ENCODE assay signal across 8 cellular contexts in genomic region chr16:30698139-30698815, GRCh38. TPM values are rescaled to one million over a fixed set of nuclear protein-coding genes. Genes with fewer than 3 reads are reported as not detected.
DNase-seq lines count a peak whose midpoint lies in the region; ATAC-seq, FAIRE-seq and TF ChIP-seq lines count a peak whose summit lies in the region.

No MANE protein-coding gene starts in this region.

- H3K27ac ChIP-seq in pancreas (peak overlapping the region; percentile 98 to 100 (median 100)), thyroid gland (peak overlapping the region; percentile 99)

- H3K27ac Mint-ChIP-seq in activated naive CD8-positive, alpha-beta T cell treated with anti-CD3 and anti-CD28 coated beads, Interleukin-2, amount 10 ng/mL, durations not matched to agents 7 days and 5 days: peak overlapping the region; percentile 99

- peak overlapping the region; percentile 100 for H3K4me3 Mint-ChIP-seq in activated naive CD8-positive, alpha-beta T cell treated with anti-CD3 and anti-CD28 coated beads, Interleukin-2, amount 10 ng/mL, durations not matched to agents 7 days and 5 days

- no peak for TF ChIP-seq CTCF in GM12875 (IDR thresholded peaks at IDR 0.05; ENCODE audit: borderline replicate concordance, insufficient read depth, low read depth, low read length)
- no peak for TF ChIP-seq CTCF in pancreas (IDR thresholded peaks at IDR 0.05)
- TF ChIP-seq CTCF in thyroid gland (IDR thresholded peaks at IDR 0.05): no peak

- H3K27me3 Mint-ChIP-seq in activated naive CD8-positive, alpha-beta T cell treated with anti-CD3 and anti-CD28 coated beads, Interleukin-2, amount 10 ng/mL, durations not matched to agents 7 days and 5 days: no peaks in the 10 kb centered on the region

- 0 to 1% methylated on average over 45 to 73 of the region's 76 CpGs for WGBS in pancreas, 2 donors
- WGBS in thyroid gland, 2 donors: 0% methylated on average over 3 to 11 of the region's 76 CpGs

- peak in 1 of 2 donors; percentile 88 for TF ChIP-seq POLR2A in thyroid gland (IDR thresholded peaks at IDR 0.05)

- ATAC-seq in HG02759 (IDR thresholded peaks at IDR 0.05; ENCODE audit: unreplicated experiment) (peak; percentile 71), Right ventricle myocardium superior (ENCODE audit: poor library complexity) (peak; percentile 96), pancreas (peak; percentile 85 to 92 (median 88))
- ATAC-seq in activated naive CD8-positive, alpha-beta T cell treated with anti-CD3 and anti-CD28 coated beads, Interleukin-2, amount 10 ng/mL, durations not matched to agents 7 days and 5 days (ENCODE audit: low read depth): peak; percentile 75

- DNase-seq in NCI-H128 (lab: John Stamatoyannopoulos, UW; ENCODE audit: unreplicated experiment) (peak; percentile 84), SKM-1 treated with dmso at 0.1 percent for 144 hours (lab: John Stamatoyannopoulos, UW; ENCODE audit: unreplicated experiment) (peak; percentile 73), Right ventricle myocardium superior (peak; percentile 100), pancreas (peak; percentile 99 to 100 (median 99)), thyroid gland (peak; percentile 98 to 99)
- DNase-seq in activated naive CD8-positive, alpha-beta T cell treated with anti-CD3 and anti-CD28 coated beads, Interleukin-2, amount 10 ng/mL, durations not matched to agents 7 days and 5 days: peak; percentile 99

- H3K36me3 ChIP-seq in pancreas: peaks cover 0 to 30% (median 18%) of the 10 kb centered on the region in 3 donors
- H3K36me3 ChIP-seq in thyroid gland: peaks cover 15 to 27% of the 10 kb centered on the region in 2 donors

- H3K27me3 ChIP-seq in pancreas (no peaks in the 10 kb centered on the region), thyroid gland (no peaks in the 10 kb centered on the region)

- no peaks in the 10 kb centered on the region for H3K9me3 Mint-ChIP-seq in activated naive CD8-positive, alpha-beta T cell treated with anti-CD3 and anti-CD28 coated beads, Interleukin-2, amount 10 ng/mL, durations not matched to agents 7 days and 5 days

- POLR2A ChIA-PET in activated naive CD8-positive, alpha-beta T cell treated with anti-CD3 and anti-CD28 coated beads, Interleukin-2, amount 10 ng/mL, durations not matched to agents 7 days and 5 days (lab: Charles Lee): interaction anchor here (1.0 to 4.1 kb wide), 7 partner anchors 30 to 116 kb away, joined by 3 to 49 read pairs (median 6); partner anchors contain the start of genes FBRS, PHKG2 and PRR14

- H3K4me3 ChIP-seq in GM12875 (ENCODE audit: low read depth, low read length) (peak overlapping the region; percentile 98), pancreas (peak overlapping the region; percentile 88 to 100 (median 95)), thyroid gland (replicated peaks in 1 of 3) (peak overlapping the region; percentile 100)

- intact Hi-C loops in Right ventricle myocardium superior (cut with DNase I) (no loop called here), pancreas (cut with DNase I) (no loop called here), thyroid gland (cut with DNase I) (loop anchor here (5.0 kb wide), 2 partner anchors 36 to 116 kb away; no protein-coding TSS in a partner anchor)

- H3K4me1 ChIP-seq in pancreas: peaks cover 7 to 13% (median 8%) of the 10 kb centered on the region in 3 donors
- peaks cover 17 to 20% of the 10 kb centered on the region in 2 donors for H3K4me1 ChIP-seq in thyroid gland

- FAIRE-seq in pancreas (lab: Jason Lieb, UNC): no peak

- peaks cover 35% of the 10 kb centered on the region for H3K4me1 Mint-ChIP-seq in activated naive CD8-positive, alpha-beta T cell treated with anti-CD3 and anti-CD28 coated beads, Interleukin-2, amount 10 ng/mL, durations not matched to agents 7 days and 5 days

- H3K9me3 ChIP-seq in pancreas (no peaks in the 10 kb centered on the region), thyroid gland (no peaks in the 10 kb centered on the region)

- peaks cover 12% of the 10 kb centered on the region for H3K36me3 Mint-ChIP-seq in activated naive CD8-positive, alpha-beta T cell treated with anti-CD3 and anti-CD28 coated beads, Interleukin-2, amount 10 ng/mL, durations not matched to agents 7 days and 5 days

RNA-seq across cellular contexts. Expression of gene SRCAP, which starts 0.7 kb away (rescaled TPM):
- total RNA-seq in activated naive CD8-positive, alpha-beta T cell treated with anti-CD3 and anti-CD28 coated beads, Interleukin-2, amount 10 ng/mL, durations not matched to agents 7 days and 5 days: 10 to 100 TPM; 89.4 to 92.2 TPM
- total RNA-seq in Right ventricle myocardium superior: 36.7 TPM
- total RNA-seq in pancreas: 10 to 100 TPM; 21.3 to 39.6 (median 27.4) TPM
- 10 to 100 TPM in 1 of 2 donors, 1 to 10 TPM in 1; 7.5 to 34.0 TPM for polyA plus RNA-seq in pancreas
- 10 to 100 TPM; 32.9 to 57.7 (median 50.7) TPM for total RNA-seq in thyroid gland

RNA-seq across cellular contexts. Expression of gene FBRS, which starts 40.0 kb away (rescaled TPM):
- 100 to 1,000 TPM; 140 to 143 TPM for total RNA-seq in activated naive CD8-positive, alpha-beta T cell treated with anti-CD3 and anti-CD28 coated beads, Interleukin-2, amount 10 ng/mL, durations not matched to agents 7 days and 5 days
- total RNA-seq in Right ventricle myocardium superior (28.3 TPM), pancreas (10 to 100 TPM; 16.1 to 40.4 (median 21.9) TPM), thyroid gland (10 to 100 TPM; 35.6 to 56.8 (median 42.1) TPM)
- polyA plus RNA-seq in pancreas: 10 to 100 TPM; 47.0 to 60.0 TPM

RNA-seq across cellular contexts. Expression of gene PRR14, which starts 47.5 kb away (rescaled TPM):
- 10 to 100 TPM; 89.7 to 97.1 TPM for total RNA-seq in activated naive CD8-positive, alpha-beta T cell treated with anti-CD3 and anti-CD28 coated beads, Interleukin-2, amount 10 ng/mL, durations not matched to agents 7 days and 5 days
- total RNA-seq in Right ventricle myocardium superior: 18.9 TPM
- 10 to 100 TPM; 23.5 to 44.8 (median 26.8) TPM for total RNA-seq in pancreas
- 100 to 1,000 TPM; 120 to 164 TPM for polyA plus RNA-seq in pancreas
- total RNA-seq in thyroid gland: 10 to 100 TPM; 26.5 to 44.7 (median 34.7) TPM

RNA-seq across cellular contexts. Expression of gene PHKG2, which starts 49.9 kb away (rescaled TPM):
- 10 to 100 TPM; 48.2 to 48.9 TPM for total RNA-seq in activated naive CD8-positive, alpha-beta T cell treated with anti-CD3 and anti-CD28 coated beads, Interleukin-2, amount 10 ng/mL, durations not matched to agents 7 days and 5 days
- total RNA-seq in Right ventricle myocardium superior: 13.4 TPM
- total RNA-seq in pancreas: 10 to 100 TPM in 3 of 6 donors, 1 to 10 TPM in 3; 7.9 to 15.7 (median 9.5) TPM
- polyA plus RNA-seq in pancreas: 10 to 100 TPM; 42.1 to 42.3 TPM
- total RNA-seq in thyroid gland: 10 to 100 TPM; 28.1 to 52.8 (median 42.3) TPM

Comparison
In these comparisons a context has a peak if more than half of its experiments do, and no peak if none do; other contexts are left out.
1. Peak in every context shown above with its lines: DNase-seq, ATAC-seq, H3K4me3 ChIP-seq and H3K27ac ChIP-seq.